ENCODE assay signal across 8 cellular contexts in genomic region chr21:26850116-26850643, GRCh38. TPM values are rescaled to one million over a fixed set of nuclear protein-coding genes. Genes with fewer than 3 reads are reported as not detected.
DNase-seq lines count a peak whose midpoint lies in the region; ATAC-seq and TF ChIP-seq lines count a peak whose summit lies in the region.

No MANE protein-coding gene starts in this region.

- peaks cover 20% of the 10 kb centered on the region for H3K4me1 Mint-ChIP-seq in activated T-helper 1 cell treated with anti-CD3 and anti-CD28 coated beads, Interleukin-12 subunit alpha, Interleukin-12 subunit beta, Interleukin-2, Interleukin-4 antibody, amounts not matched to agents 30 ng/mL and 10 ng/mL and 1 ng/mL, durations not matched to agents 14 hours and 24 hours and 36 hours (ENCODE audit: low read depth)

- H3K27ac Mint-ChIP-seq in activated T-helper 1 cell treated with anti-CD3 and anti-CD28 coated beads, Interleukin-12 subunit alpha, Interleukin-12 subunit beta, Interleukin-2, Interleukin-4 antibody, amounts not matched to agents 30 ng/mL and 10 ng/mL and 1 ng/mL, durations not matched to agents 14 hours and 24 hours and 36 hours = no peak overlapping the region

- H3K36me3 ChIP-seq in RWPE2 (ENCODE audit: low read depth) (no peaks in the 10 kb centered on the region), testis (ENCODE audit: low read depth, missing control alignments) (no peaks in the 10 kb centered on the region)

- 29 to 37% methylated on average over 5 of the region's 5 CpGs for WGBS in testis, 2 donors

- H3K36me3 Mint-ChIP-seq in activated T-helper 1 cell treated with anti-CD3 and anti-CD28 coated beads, Interleukin-12 subunit alpha, Interleukin-12 subunit beta, Interleukin-2, Interleukin-4 antibody, amounts not matched to agents 30 ng/mL and 10 ng/mL and 1 ng/mL, durations not matched to agents 14 hours and 24 hours and 36 hours (ENCODE audit: low read depth) = no peaks in the 10 kb centered on the region

- intact Hi-C loops in testis (cut with DNase I; ENCODE audit: low total_unique reads) = no loop called here
- intact Hi-C loops in activated T-helper 1 cell treated with anti-CD3 and anti-CD28 coated beads, Interleukin-12 subunit alpha, Interleukin-12 subunit beta, Interleukin-2, Interleukin-4 antibody, amounts not matched to agents 30 ng/mL and 10 ng/mL and 1 ng/mL, durations not matched to agents 14 hours and 24 hours and 36 hours (cut with micrococcal nuclease) = loop anchor here (2.0 kb wide), 1 partner anchor 715 kb away; no protein-coding TSS in a partner anchor

- H3K27ac ChIP-seq in RWPE2 (ENCODE audit: poor library complexity, severe bottlenecking) (no peak overlapping the region), testis (no peak overlapping the region)

- H3K27me3 Mint-ChIP-seq in activated T-helper 1 cell treated with anti-CD3 and anti-CD28 coated beads, Interleukin-12 subunit alpha, Interleukin-12 subunit beta, Interleukin-2, Interleukin-4 antibody, amounts not matched to agents 30 ng/mL and 10 ng/mL and 1 ng/mL, durations not matched to agents 14 hours and 24 hours and 36 hours (ENCODE audit: insufficient read depth) = peaks cover 38% of the 10 kb centered on the region

- H3K4me3 Mint-ChIP-seq in activated T-helper 1 cell treated with anti-CD3 and anti-CD28 coated beads, Interleukin-12 subunit alpha, Interleukin-12 subunit beta, Interleukin-2, Interleukin-4 antibody, amounts not matched to agents 30 ng/mL and 10 ng/mL and 1 ng/mL, durations not matched to agents 14 hours and 24 hours and 36 hours = no peak overlapping the region

- H3K4me3 ChIP-seq in RWPE2 (ENCODE audit: severe bottlenecking) = no peak overlapping the region
- no peak overlapping the region for H3K4me3 ChIP-seq in foreskin fibroblast (ENCODE audit: low read depth in 1 of 2, low read length in 2 of 2)
- H3K4me3 ChIP-seq in testis = no peak overlapping the region

- ATAC-seq in RWPE2 (ENCODE audit: low read depth) = no peak
- ATAC-seq in HG02678 (IDR thresholded peaks at IDR 0.05; ENCODE audit: unreplicated experiment) = no peak
- ATAC-seq in HG02571 (IDR thresholded peaks at IDR 0.05; ENCODE audit: unreplicated experiment) = no peak

- H3K9me3 ChIP-seq in RWPE2 (ENCODE audit: severe bottlenecking) (no peaks in the 10 kb centered on the region), testis (no peaks in the 10 kb centered on the region)

- no peak for TF ChIP-seq POLR2A in testis (IDR thresholded peaks at IDR 0.05)

- H3K9me3 Mint-ChIP-seq in activated T-helper 1 cell treated with anti-CD3 and anti-CD28 coated beads, Interleukin-12 subunit alpha, Interleukin-12 subunit beta, Interleukin-2, Interleukin-4 antibody, amounts not matched to agents 30 ng/mL and 10 ng/mL and 1 ng/mL, durations not matched to agents 14 hours and 24 hours and 36 hours = no peaks in the 10 kb centered on the region

- H3K27me3 ChIP-seq in RWPE2 (ENCODE audit: insufficient read depth, poor library complexity, severe bottlenecking) (peaks cover 22% of the 10 kb centered on the region), testis (no peaks in the 10 kb centered on the region)

- H3K4me1 ChIP-seq in RWPE2 (ENCODE audit: insufficient read depth, poor library complexity, severe bottlenecking) = no peaks in the 10 kb centered on the region
- no peaks in the 10 kb centered on the region for H3K4me1 ChIP-seq in testis

- DNase-seq in COR-L47 (lab: John Stamatoyannopoulos, UW) (peak; percentile 47), HT-29 (ENCODE audit: low spot score) (peak; percentile 60), RWPE2 (ENCODE audit: low spot score) (no peak), foreskin fibroblast (peak in 1 of 2 donors; percentile 64), testis (no peak)
- DNase-seq in activated T-helper 1 cell treated with anti-CD3 and anti-CD28 coated beads, Interleukin-12 subunit alpha, Interleukin-12 subunit beta, Interleukin-2, Interleukin-4 antibody, amounts not matched to agents 30 ng/mL and 10 ng/mL and 1 ng/mL, durations not matched to agents 14 hours and 24 hours and 36 hours (ENCODE audit: low spot score) = no peak

- TF ChIP-seq CTCF in RWPE2 (IDR thresholded peaks at IDR 0.05; ENCODE audit: poor library complexity, severe bottlenecking) = peak; percentile 64
- peak; percentile 49 for TF ChIP-seq CTCF in foreskin fibroblast (IDR thresholded peaks at IDR 0.05; ENCODE audit: low read depth, low read length)
- TF ChIP-seq CTCF in testis (IDR thresholded peaks at IDR 0.05) = peak; percentile 54 to 83 (median 75)

RNA-seq across cellular contexts. Expression of gene ADAMTS1, which starts 5.0 kb away (rescaled TPM):
- total RNA-seq in HT-29 (2014; rRNA removed; shearing (Covaris generic)) = not detected in 2 replicates
- total RNA-seq in testis = 10 to 100 TPM; 31.3 to 33.7 TPM
- polyA plus RNA-seq in testis (ENCODE audit: insufficient read depth, low read depth, low replicate concordance) = 15.9 TPM
- total RNA-seq in activated T-helper 1 cell treated with anti-CD3 and anti-CD28 coated beads, Interleukin-12 subunit alpha, Interleukin-12 subunit beta, Interleukin-2, Interleukin-4 antibody, amounts not matched to agents 30 ng/mL and 10 ng/mL and 1 ng/mL, durations not matched to agents 14 hours and 24 hours and 36 hours = 1.7 and 1.8 TPM in 2 replicates

Comparison
In these comparisons a context has a peak if more than half of its experiments do, and no peak if none do; other contexts are left out.
1. DNase-seq: peak in COR-L47 (single experiment) and HT-29 (single experiment); none in RWPE2 (single experiment), testis (single experiment) and activated T-helper 1 cell treated with anti-CD3 and anti-CD28 coated beads, Interleukin-12 subunit alpha, Interleukin-12 subunit beta, Interleukin-2, Interleukin-4 antibody, amounts not matched to agents 30 ng/mL and 10 ng/mL and 1 ng/mL, durations not matched to agents 14 hours and 24 hours and 36 hours (single experiment).
2. RNA of gene ADAMTS1, which starts 5.0 kb away (total RNA-seq): 31.3 to 33.7 TPM in testis; 1.7 to 1.8 TPM in activated T-helper 1 cell treated with anti-CD3 and anti-CD28 coated beads, Interleukin-12 subunit alpha, Interleukin-12 subunit beta, Interleukin-2, Interleukin-4 antibody, amounts not matched to agents 30 ng/mL and 10 ng/mL and 1 ng/mL, durations not matched to agents 14 hours and 24 hours and 36 hours and not detected in HT-29; every median in the first group is over 10 times any median in the second.
3. Peak in every context shown above with its lines, with median percentiles within 50 percentile points of each other: CTCF ChIP-seq.